In the genomic region with DNA sequence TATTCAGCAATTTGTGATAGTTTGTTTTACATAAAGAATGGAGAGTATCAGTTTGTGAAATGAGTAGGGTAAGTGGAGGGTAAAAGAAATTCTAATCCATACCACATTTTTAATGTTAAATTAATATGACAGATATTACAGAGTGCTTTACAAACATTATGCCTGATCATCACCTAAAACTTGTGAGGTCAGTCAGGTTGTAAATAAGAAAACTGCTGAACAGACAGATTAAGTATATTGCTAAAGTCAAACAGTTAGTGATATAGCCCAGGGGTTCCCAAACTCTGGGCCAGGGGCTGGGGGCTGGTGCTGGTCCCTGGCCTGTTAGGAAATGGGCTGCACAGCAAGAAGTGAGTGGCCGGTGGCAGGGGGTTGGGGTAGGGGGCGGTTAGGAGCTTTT, we compare ENCODE assay signal across 1 cellular context.
TF ChIP-seq lines count a peak whose summit lies in the region.

No MANE protein-coding gene starts in this region.

TF ChIP-seq in WTC11, 78 proteins besides CTCF, POLR2A, EP300 and RAD21 (continued from another document):
- TF ChIP-seq, protein P1, sequence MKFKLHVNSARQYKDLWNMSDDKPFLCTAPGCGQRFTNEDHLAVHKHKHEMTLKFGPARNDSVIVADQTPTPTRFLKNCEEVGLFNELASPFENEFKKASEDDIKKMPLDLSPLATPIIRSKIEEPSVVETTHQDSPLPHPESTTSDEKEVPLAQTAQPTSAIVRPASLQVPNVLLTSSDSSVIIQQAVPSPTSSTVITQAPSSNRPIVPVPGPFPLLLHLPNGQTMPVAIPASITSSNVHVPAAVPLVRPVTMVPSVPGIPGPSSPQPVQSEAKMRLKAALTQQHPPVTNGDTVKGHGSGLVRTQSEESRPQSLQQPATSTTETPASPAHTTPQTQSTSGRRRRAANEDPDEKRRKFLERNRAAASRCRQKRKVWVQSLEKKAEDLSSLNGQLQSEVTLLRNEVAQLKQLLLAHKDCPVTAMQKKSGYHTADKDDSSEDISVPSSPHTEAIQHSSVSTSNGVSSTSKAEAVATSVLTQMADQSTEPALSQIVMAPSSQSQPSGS (CRISPR knock-in tag; IDR thresholded peaks at IDR 0.05; ENCODE audit: borderline replicate concordance, low read depth) = no peak
- TF ChIP-seq, protein P2, sequence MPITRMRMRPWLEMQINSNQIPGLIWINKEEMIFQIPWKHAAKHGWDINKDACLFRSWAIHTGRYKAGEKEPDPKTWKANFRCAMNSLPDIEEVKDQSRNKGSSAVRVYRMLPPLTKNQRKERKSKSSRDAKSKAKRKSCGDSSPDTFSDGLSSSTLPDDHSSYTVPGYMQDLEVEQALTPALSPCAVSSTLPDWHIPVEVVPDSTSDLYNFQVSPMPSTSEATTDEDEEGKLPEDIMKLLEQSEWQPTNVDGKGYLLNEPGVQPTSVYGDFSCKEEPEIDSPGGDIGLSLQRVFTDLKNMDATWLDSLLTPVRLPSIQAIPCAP (CRISPR knock-in tag; IDR thresholded peaks at IDR 0.05) = no peak
- TF ChIP-seq, protein P3, sequence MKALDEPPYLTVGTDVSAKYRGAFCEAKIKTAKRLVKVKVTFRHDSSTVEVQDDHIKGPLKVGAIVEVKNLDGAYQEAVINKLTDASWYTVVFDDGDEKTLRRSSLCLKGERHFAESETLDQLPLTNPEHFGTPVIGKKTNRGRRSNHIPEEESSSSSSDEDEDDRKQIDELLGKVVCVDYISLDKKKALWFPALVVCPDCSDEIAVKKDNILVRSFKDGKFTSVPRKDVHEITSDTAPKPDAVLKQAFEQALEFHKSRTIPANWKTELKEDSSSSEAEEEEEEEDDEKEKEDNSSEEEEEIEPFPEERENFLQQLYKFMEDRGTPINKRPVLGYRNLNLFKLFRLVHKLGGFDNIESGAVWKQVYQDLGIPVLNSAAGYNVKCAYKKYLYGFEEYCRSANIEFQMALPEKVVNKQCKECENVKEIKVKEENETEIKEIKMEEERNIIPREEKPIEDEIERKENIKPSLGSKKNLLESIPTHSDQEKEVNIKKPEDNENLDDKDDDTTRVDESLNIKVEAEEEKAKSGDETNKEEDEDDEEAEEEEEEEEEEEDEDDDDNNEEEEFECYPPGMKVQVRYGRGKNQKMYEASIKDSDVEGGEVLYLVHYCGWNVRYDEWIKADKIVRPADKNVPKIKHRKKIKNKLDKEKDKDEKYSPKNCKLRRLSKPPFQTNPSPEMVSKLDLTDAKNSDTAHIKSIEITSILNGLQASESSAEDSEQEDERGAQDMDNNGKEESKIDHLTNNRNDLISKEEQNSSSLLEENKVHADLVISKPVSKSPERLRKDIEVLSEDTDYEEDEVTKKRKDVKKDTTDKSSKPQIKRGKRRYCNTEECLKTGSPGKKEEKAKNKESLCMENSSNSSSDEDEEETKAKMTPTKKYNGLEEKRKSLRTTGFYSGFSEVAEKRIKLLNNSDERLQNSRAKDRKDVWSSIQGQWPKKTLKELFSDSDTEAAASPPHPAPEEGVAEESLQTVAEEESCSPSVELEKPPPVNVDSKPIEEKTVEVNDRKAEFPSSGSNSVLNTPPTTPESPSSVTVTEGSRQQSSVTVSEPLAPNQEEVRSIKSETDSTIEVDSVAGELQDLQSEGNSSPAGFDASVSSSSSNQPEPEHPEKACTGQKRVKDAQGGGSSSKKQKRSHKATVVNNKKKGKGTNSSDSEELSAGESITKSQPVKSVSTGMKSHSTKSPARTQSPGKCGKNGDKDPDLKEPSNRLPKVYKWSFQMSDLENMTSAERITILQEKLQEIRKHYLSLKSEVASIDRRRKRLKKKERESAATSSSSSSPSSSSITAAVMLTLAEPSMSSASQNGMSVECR (CRISPR knock-in tag; IDR thresholded peaks at IDR 0.05; ENCODE audit: borderline replicate concordance) = no peak
- TF ChIP-seq, protein P4, sequence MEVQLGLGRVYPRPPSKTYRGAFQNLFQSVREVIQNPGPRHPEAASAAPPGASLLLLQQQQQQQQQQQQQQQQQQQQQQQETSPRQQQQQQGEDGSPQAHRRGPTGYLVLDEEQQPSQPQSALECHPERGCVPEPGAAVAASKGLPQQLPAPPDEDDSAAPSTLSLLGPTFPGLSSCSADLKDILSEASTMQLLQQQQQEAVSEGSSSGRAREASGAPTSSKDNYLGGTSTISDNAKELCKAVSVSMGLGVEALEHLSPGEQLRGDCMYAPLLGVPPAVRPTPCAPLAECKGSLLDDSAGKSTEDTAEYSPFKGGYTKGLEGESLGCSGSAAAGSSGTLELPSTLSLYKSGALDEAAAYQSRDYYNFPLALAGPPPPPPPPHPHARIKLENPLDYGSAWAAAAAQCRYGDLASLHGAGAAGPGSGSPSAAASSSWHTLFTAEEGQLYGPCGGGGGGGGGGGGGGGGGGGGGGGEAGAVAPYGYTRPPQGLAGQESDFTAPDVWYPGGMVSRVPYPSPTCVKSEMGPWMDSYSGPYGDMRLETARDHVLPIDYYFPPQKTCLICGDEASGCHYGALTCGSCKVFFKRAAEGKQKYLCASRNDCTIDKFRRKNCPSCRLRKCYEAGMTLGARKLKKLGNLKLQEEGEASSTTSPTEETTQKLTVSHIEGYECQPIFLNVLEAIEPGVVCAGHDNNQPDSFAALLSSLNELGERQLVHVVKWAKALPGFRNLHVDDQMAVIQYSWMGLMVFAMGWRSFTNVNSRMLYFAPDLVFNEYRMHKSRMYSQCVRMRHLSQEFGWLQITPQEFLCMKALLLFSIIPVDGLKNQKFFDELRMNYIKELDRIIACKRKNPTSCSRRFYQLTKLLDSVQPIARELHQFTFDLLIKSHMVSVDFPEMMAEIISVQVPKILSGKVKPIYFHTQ (CRISPR knock-in tag; IDR thresholded peaks at IDR 0.05) = no peak
